ENCODE assay signal across 15 cellular contexts in the genomic region with DNA sequence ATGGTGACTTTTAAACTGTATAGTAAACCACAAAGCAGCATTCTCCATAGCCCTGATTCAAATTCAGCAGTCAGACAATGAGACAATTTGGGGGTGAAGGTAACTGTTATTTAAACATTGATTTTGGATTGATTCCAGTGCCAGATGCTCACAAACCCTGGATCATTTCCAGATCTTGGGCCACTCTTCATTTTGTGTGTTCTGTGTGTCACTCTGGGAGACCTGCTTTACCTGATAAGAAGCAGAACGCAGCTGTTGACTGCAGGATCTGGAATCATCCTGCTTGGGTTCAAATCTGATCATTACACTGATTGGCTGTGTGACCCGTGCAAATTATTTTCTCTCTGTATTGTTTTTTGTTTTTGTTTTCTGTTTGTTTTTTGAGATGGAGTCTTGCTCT. TPM values are rescaled to one million over a fixed set of nuclear protein-coding genes. Genes with fewer than 3 reads are reported as not detected.
A peak's percentile ranks its signal among the peaks of the same experiment; 100 is the strongest.
DNase-seq lines count a peak whose midpoint lies in the region; ATAC-seq and TF ChIP-seq lines count a peak whose summit lies in the region.
"Had no signal": no experiment of that assay in that cellular context is flagged by ENCODE, and none has a peak within 500 bp of the region (broad histone marks: within the 10 kb centered on the region; RNA-seq: fewer than 3 reads in every experiment).

No MANE protein-coding gene starts in this region.

- no peak for TF ChIP-seq CTCF in mesothelial cell of epicardium (IDR thresholded peaks at IDR 0.05; ENCODE audit: unreplicated experiment)

- 87% methylated on average over 2 of the region's 2 CpGs for WGBS in HUES64

- H3K27ac ChIP-seq in HUES64 (ENCODE audit: low read depth, low read length): peak overlapping the region; percentile 99; the same call in 1 of the 2 replicates
- H3K27ac ChIP-seq: epithelial cell of prostate, left lung had no signal

- H3K27me3 ChIP-seq in HUES64 (ENCODE audit: insufficient read depth, low read length) (peaks cover 70% of the 10 kb centered on the region), NT2/D1 (ENCODE audit: insufficient read depth, insufficient read length) (peaks cover 12% of the 10 kb centered on the region)

- peak overlapping the region; percentile 88 for H3K4me3 Mint-ChIP-seq in mesothelial cell of epicardium
- H3K4me3 Mint-ChIP-seq: activated CD8-positive, alpha-beta T cell treated with anti-CD3 and anti-CD28 coated beads for 36 hours had no signal

- H3K9me3 ChIP-seq in HUES64 (ENCODE audit: insufficient read depth, low read depth, low read length) (no peaks in the 10 kb centered on the region), NT2/D1 (ENCODE audit: insufficient read depth, low read length) (peaks cover 3% of the 10 kb centered on the region; the same call in 1 of the 2 replicates)
- H3K9me3 ChIP-seq: left lung, thoracic aorta had no signal

- no peaks in the 10 kb centered on the region for H3K36me3 ChIP-seq in HUES64 (ENCODE audit: insufficient read depth, low read length)
- no peaks in the 10 kb centered on the region for H3K36me3 ChIP-seq in NT2/D1 (ENCODE audit: insufficient read depth, insufficient read length, low read length)
- H3K36me3 ChIP-seq: left lung, thoracic aorta had no signal

- H3K27me3 Mint-ChIP-seq in mesothelial cell of epicardium (ENCODE audit: low read depth): peaks cover 60% of the 10 kb centered on the region

- peaks cover 34% of the 10 kb centered on the region for H3K4me1 Mint-ChIP-seq in mesothelial cell of epicardium

- H3K4me3 ChIP-seq in HUES64 (ENCODE audit: low read length) (peak overlapping the region; percentile 74; the same call in 1 of the 2 replicates), NT2/D1 (ENCODE audit: insufficient read length, low read depth) (no peak overlapping the region)
- H3K4me3 ChIP-seq: left lung had no signal

- H3K9ac ChIP-seq in HUES64 (ENCODE audit: low read depth, low read length) (no peak overlapping the region), NT2/D1 (ENCODE audit: insufficient read length, low read depth) (peak overlapping the region; percentile 4)

- DNase-seq in DMS53 treated with DMSO at 0.1 percent for 48 hours (lab: John Stamatoyannopoulos, UW; ENCODE audit: unreplicated experiment): peak; percentile 9
- DNase-seq in NT2/D1 (ENCODE audit: low read depth, low spot score): no peak
- DNase-seq in mesothelial cell of epicardium (ENCODE audit: low spot score in 2 of 2, unreplicated experiment in 2 of 2): no peak
- DNase-seq: activated CD8-positive, alpha-beta T cell treated with anti-CD3 and anti-CD28 coated beads for 36 hours; caudate nucleus; left lung; NCI-H1048; nucleus accumbens; T-helper 9 cell had no signal

- ATAC-seq in HG03139 (IDR thresholded peaks at IDR 0.05; ENCODE audit: unreplicated experiment): no peak
- no peak for ATAC-seq in GM21619 (IDR thresholded peaks at IDR 0.05; ENCODE audit: unreplicated experiment)
- ATAC-seq in GM21528 (IDR thresholded peaks at IDR 0.05; ENCODE audit: low FRiP score, unreplicated experiment): no peak
- ATAC-seq: activated CD8-positive, alpha-beta T cell treated with anti-CD3 and anti-CD28 coated beads for 36 hours; left lung had no signal

- H3K36me3 Mint-ChIP-seq in mesothelial cell of epicardium: no peaks in the 10 kb centered on the region

- H3K4me1 ChIP-seq in HUES64 (ENCODE audit: insufficient read depth, low read length): peaks cover 26% of the 10 kb centered on the region
- no peaks in the 10 kb centered on the region for H3K4me1 ChIP-seq in NT2/D1 (ENCODE audit: insufficient read depth, insufficient read length)

- H3K9me3 Mint-ChIP-seq in mesothelial cell of epicardium: no peaks in the 10 kb centered on the region

- H3K27ac Mint-ChIP-seq in mesothelial cell of epicardium: no peak overlapping the region
- H3K27ac Mint-ChIP-seq: activated CD8-positive, alpha-beta T cell treated with anti-CD3 and anti-CD28 coated beads for 36 hours had no signal

RNA-seq across cellular contexts. Expression of gene PCDH8, which starts 4.0 kb away (rescaled TPM):
- 4.3 TPM for polyA plus RNA-seq in HUES64 (2013, experiment 1 of 2)
- polyA plus RNA-seq in HUES64 (2013, experiment 2 of 2): 6.9 TPM
- 0.09 to 0.25 TPM (median 0.23 TPM) in 3 replicates for total RNA-seq in mesothelial cell of epicardium
- total RNA-seq: activated CD8-positive, alpha-beta T cell treated with anti-CD3 and anti-CD28 coated beads for 36 hours; left lung; thoracic aorta had no signal
